20 cellular contexts compared by ENCODE assay signal in the genomic region with DNA sequence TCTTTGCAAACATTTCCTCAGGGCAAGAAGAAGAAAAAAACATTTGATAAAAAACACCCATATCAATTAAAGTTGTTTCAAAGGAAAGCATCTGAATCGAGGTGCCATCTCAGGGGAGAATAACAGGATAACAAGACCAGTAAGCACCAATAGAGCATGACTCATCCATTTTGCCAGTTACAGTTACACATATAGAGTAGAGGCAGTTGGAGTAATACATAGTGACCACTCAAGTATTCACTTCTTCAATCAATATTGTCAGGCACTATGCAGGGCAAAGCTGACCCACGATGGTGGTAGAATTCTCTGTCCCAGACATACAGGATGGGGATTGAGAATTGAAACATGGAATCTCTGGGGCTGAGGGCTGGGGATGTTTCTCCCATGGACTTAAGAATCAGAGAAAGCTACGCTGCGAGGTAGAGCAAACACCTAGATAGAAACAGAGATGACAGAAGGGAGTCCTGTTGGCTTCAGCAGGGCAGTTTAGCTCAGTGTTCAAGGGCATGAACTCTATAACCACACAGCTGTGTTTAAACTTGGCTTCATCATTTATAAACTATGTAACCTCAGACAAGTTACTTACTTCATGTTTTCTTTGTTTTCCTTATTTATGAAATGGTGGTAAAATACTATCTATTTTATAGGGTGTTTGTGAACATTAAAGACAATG.
DNase-seq lines count a peak whose midpoint lies in the region; ATAC-seq and TF ChIP-seq lines count a peak whose summit lies in the region.
"Had no signal": no experiment of that assay in that cellular context is flagged by ENCODE, and none has a peak within 500 bp of the region (broad histone marks: within the 10 kb centered on the region; RNA-seq: fewer than 3 reads in every experiment).

No MANE protein-coding gene starts in this region.

- peak; percentile 45 for DNase-seq in ELR (ENCODE audit: low read depth)
- DNase-seq in NCI-H69 (lab: John Stamatoyannopoulos, UW) = peak; percentile 9
- DNase-seq in brain microvascular endothelial cell = peak; percentile 15
- DNase-seq in kidney tubule cell (ENCODE audit: low spot score) = peak; percentile 10
- no peak for DNase-seq in middle frontal gyrus (ENCODE audit: extremely low spot score, low spot score)
- no peak for DNase-seq in activated CD8-positive, alpha-beta T cell treated with anti-CD3 and anti-CD28 coated beads, Interleukin-2, amount 10 ng/mL, durations not matched to agents 7 days and 5 days
- DNase-seq in NAMALWA (ENCODE audit: low spot score) = no peak
- DNase-seq: activated CD8-positive, alpha-beta memory T cell treated with anti-CD3 and anti-CD28 coated beads, Interleukin-2, amount 10 ng/mL, durations not matched to agents 7 days and 5 days; activated effector memory CD4-positive, alpha-beta T cell treated with anti-CD3 and anti-CD28 coated beads, Interleukin-2, amount 50 U/mL, for 16 hours; GOT3; head of caudate nucleus; NCI-H1694; SHP77 treated with DMSO at 0.1 percent for 48 hours; tibial artery had no signal

- CTCF ChIA-PET in activated CD8-positive, alpha-beta T cell treated with anti-CD3 and anti-CD28 coated beads, Interleukin-2, amount 10 ng/mL, durations not matched to agents 7 days and 5 days (lab: Charles Lee) = no interaction called here

- no peak overlapping the region for H3K27ac Mint-ChIP-seq in activated CD8-positive, alpha-beta T cell treated with anti-CD3 and anti-CD28 coated beads, Interleukin-2, amount 10 ng/mL, durations not matched to agents 7 days and 5 days
- H3K27ac Mint-ChIP-seq: activated CD8-positive, alpha-beta memory T cell treated with anti-CD3 and anti-CD28 coated beads, Interleukin-2, amount 10 ng/mL, durations not matched to agents 7 days and 5 days; B cell; nephron; stimulated activated effector memory CD8-positive, alpha-beta T cell treated with anti-CD3 and anti-CD28 coated beads, Interleukin-12 subunit alpha, Interleukin-12 subunit beta, amount 100 ng/mL, for 72 hours; T-helper 2 cell treated with Interferon-gamma antibody and Interleukin-4, amounts not matched to agents 5 μg/mL and 100 μg/mL, for 36 hours had no signal

- no peaks in the 10 kb centered on the region for H3K36me3 Mint-ChIP-seq in activated CD8-positive, alpha-beta T cell treated with anti-CD3 and anti-CD28 coated beads, Interleukin-2, amount 10 ng/mL, durations not matched to agents 7 days and 5 days (ENCODE audit: low read depth)
- H3K36me3 Mint-ChIP-seq: activated CD8-positive, alpha-beta memory T cell treated with anti-CD3 and anti-CD28 coated beads, Interleukin-2, amount 10 ng/mL, durations not matched to agents 7 days and 5 days; stimulated activated effector memory CD8-positive, alpha-beta T cell treated with anti-CD3 and anti-CD28 coated beads, Interleukin-12 subunit alpha, Interleukin-12 subunit beta, amount 100 ng/mL, for 72 hours had no signal

- no peak overlapping the region for H3K4me3 Mint-ChIP-seq in activated CD8-positive, alpha-beta T cell treated with anti-CD3 and anti-CD28 coated beads, Interleukin-2, amount 10 ng/mL, durations not matched to agents 7 days and 5 days
- H3K4me3 Mint-ChIP-seq: activated CD8-positive, alpha-beta memory T cell treated with anti-CD3 and anti-CD28 coated beads, Interleukin-2, amount 10 ng/mL, durations not matched to agents 7 days and 5 days; B cell; nephron; stimulated activated effector memory CD8-positive, alpha-beta T cell treated with anti-CD3 and anti-CD28 coated beads, Interleukin-12 subunit alpha, Interleukin-12 subunit beta, amount 100 ng/mL, for 72 hours; T-helper 2 cell treated with Interferon-gamma antibody and Interleukin-4, amounts not matched to agents 5 μg/mL and 100 μg/mL, for 36 hours had no signal

- H3K9me3 Mint-ChIP-seq in activated CD8-positive, alpha-beta T cell treated with anti-CD3 and anti-CD28 coated beads, Interleukin-2, amount 10 ng/mL, durations not matched to agents 7 days and 5 days (ENCODE audit: insufficient read depth) = no peaks in the 10 kb centered on the region

- in situ Hi-C loops in brain microvascular endothelial cell (cut with HindIII; ENCODE audit: low pct_ligation_motif_present, low sequenced_read_pairs) = no loop called here

- POLR2A ChIA-PET in activated CD8-positive, alpha-beta T cell treated with anti-CD3 and anti-CD28 coated beads, Interleukin-2, amount 10 ng/mL, durations not matched to agents 7 days and 5 days (lab: Charles Lee) = no interaction called here

- ATAC-seq in activated CD8-positive, alpha-beta T cell treated with anti-CD3 and anti-CD28 coated beads, Interleukin-2, amount 10 ng/mL, durations not matched to agents 7 days and 5 days = no peak
- no peak for ATAC-seq in HG03097 (IDR thresholded peaks at IDR 0.05; ENCODE audit: low FRiP score, unreplicated experiment)
- ATAC-seq: activated CD4-positive, CD25-positive, alpha-beta regulatory T cell treated with anti-CD3 and anti-CD28 coated beads, Interleukin-2, amount 50 U/mL, for 24 hours; activated CD8-positive, alpha-beta memory T cell treated with anti-CD3 and anti-CD28 coated beads, Interleukin-2, amount 10 ng/mL, durations not matched to agents 7 days and 5 days; stimulated activated effector memory CD8-positive, alpha-beta T cell treated with anti-CD3 and anti-CD28 coated beads, Interleukin-12 subunit alpha, Interleukin-12 subunit beta, amount 100 ng/mL, for 72 hours had no signal

- no peak overlapping the region for H3K27ac ChIP-seq in brain microvascular endothelial cell
- H3K27ac ChIP-seq: tibial artery had no signal

- H3K36me3 ChIP-seq in brain microvascular endothelial cell (replicated peaks) = no peaks in the 10 kb centered on the region
- H3K36me3 ChIP-seq: tibial artery had no signal

- H3K4me3 ChIP-seq in brain microvascular endothelial cell (ENCODE audit: low read depth, low read length) = no peak overlapping the region
- H3K4me3 ChIP-seq: tibial artery had no signal

- H3K4me1 Mint-ChIP-seq in activated CD8-positive, alpha-beta T cell treated with anti-CD3 and anti-CD28 coated beads, Interleukin-2, amount 10 ng/mL, durations not matched to agents 7 days and 5 days (ENCODE audit: low read depth) = no peaks in the 10 kb centered on the region
- H3K4me1 Mint-ChIP-seq: activated CD8-positive, alpha-beta memory T cell treated with anti-CD3 and anti-CD28 coated beads, Interleukin-2, amount 10 ng/mL, durations not matched to agents 7 days and 5 days; B cell; stimulated activated effector memory CD8-positive, alpha-beta T cell treated with anti-CD3 and anti-CD28 coated beads, Interleukin-12 subunit alpha, Interleukin-12 subunit beta, amount 100 ng/mL, for 72 hours had no signal

- H3K27me3 Mint-ChIP-seq in activated CD8-positive, alpha-beta T cell treated with anti-CD3 and anti-CD28 coated beads, Interleukin-2, amount 10 ng/mL, durations not matched to agents 7 days and 5 days (ENCODE audit: low read depth) = no peaks in the 10 kb centered on the region
- H3K27me3 Mint-ChIP-seq: activated CD8-positive, alpha-beta memory T cell treated with anti-CD3 and anti-CD28 coated beads, Interleukin-2, amount 10 ng/mL, durations not matched to agents 7 days and 5 days; B cell had no signal

- no peak for TF ChIP-seq CTCF in brain microvascular endothelial cell (IDR thresholded peaks at IDR 0.05; ENCODE audit: low read depth, low read length, missing control alignments)

- H3K27me3 ChIP-seq in brain microvascular endothelial cell (replicated peaks) = no peaks in the 10 kb centered on the region
- H3K27me3 ChIP-seq: tibial artery had no signal

Comparison
In these comparisons a context has a peak if more than half of its experiments do, and no peak if none do; other contexts are left out.
1. DNase-seq: peak in ELR (single experiment), NCI-H69 (single experiment), brain microvascular endothelial cell (single experiment) and kidney tubule cell (single experiment); none in middle frontal gyrus (single experiment), activated CD8-positive, alpha-beta T cell treated with anti-CD3 and anti-CD28 coated beads, Interleukin-2, amount 10 ng/mL, durations not matched to agents 7 days and 5 days (single experiment) and NAMALWA (single experiment).